23 cellular contexts compared by ENCODE assay signal in the genomic region with DNA sequence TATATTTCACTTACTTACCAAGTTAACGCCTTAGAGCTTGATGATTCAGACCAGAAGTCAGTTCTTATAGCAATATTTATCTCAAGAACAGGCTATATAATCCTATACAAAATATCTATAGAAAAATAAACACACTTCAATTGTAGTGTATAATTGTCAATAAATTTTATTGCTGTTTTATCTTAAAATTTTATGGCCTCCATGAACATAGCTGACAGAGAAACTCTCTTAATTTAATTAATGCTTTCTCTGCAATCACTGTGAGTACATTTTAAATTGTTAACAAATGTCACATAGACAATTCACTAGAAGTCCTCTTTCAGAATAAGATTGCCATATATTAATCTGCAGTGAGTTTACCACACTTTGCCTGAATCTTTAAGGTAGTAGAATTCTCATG.
DNase-seq lines count a peak whose midpoint lies in the region; ATAC-seq and TF ChIP-seq lines count a peak whose summit lies in the region.
"Had no signal": no experiment of that assay in that cellular context is flagged by ENCODE, and none has a peak within 500 bp of the region (broad histone marks: within the 10 kb centered on the region; RNA-seq: fewer than 3 reads in every experiment).

No MANE protein-coding gene starts in this region.

- no peak overlapping the region for H3K4me2 ChIP-seq in neural progenitor cell
- H3K4me2 ChIP-seq: A549, BLaER1 had no signal

- H4K20me1 ChIP-seq in neural progenitor cell (ENCODE audit: low read depth) = no peaks in the 10 kb centered on the region
- H4K20me1 ChIP-seq: BLaER1 had no signal

- H3K4me1 ChIP-seq in HEK293 (ENCODE audit: control insufficient read depth, insufficient read depth, low read length) = no peaks in the 10 kb centered on the region
- peaks cover 41% of the 10 kb centered on the region for H3K4me1 ChIP-seq in HUES48 (ENCODE audit: control insufficient read depth, insufficient read depth, low read length)
- peaks cover 31% of the 10 kb centered on the region for H3K4me1 ChIP-seq in neural progenitor cell
- no peaks in the 10 kb centered on the region for H3K4me1 ChIP-seq in left lung
- H3K4me1 ChIP-seq: A549, BE2C, BLaER1 had no signal

- no peak for ATAC-seq in left lung
- ATAC-seq: A549, GM12878 had no signal

- no peak overlapping the region for H3K4me3 Mint-ChIP-seq in neural progenitor cell
- H3K4me3 Mint-ChIP-seq: CD14-positive monocyte; CD4-positive, alpha-beta memory T cell; CD4-positive, CD25-positive, alpha-beta regulatory T cell; CD8-positive, alpha-beta memory T cell had no signal

- no peak overlapping the region for H3K9ac ChIP-seq in HUES48 (ENCODE audit: low read depth, low read length)
- no peak overlapping the region for H3K9ac ChIP-seq in neural progenitor cell
- H3K9ac ChIP-seq: BLaER1 had no signal

- H3K27me3 ChIP-seq in HUES48 (ENCODE audit: control insufficient read depth, insufficient read depth, low read length) = no peaks in the 10 kb centered on the region
- no peaks in the 10 kb centered on the region for H3K27me3 ChIP-seq in neural progenitor cell
- H3K27me3 ChIP-seq in left lung = no peaks in the 10 kb centered on the region
- H3K27me3 ChIP-seq: BE2C, BLaER1 had no signal

- no peaks in the 10 kb centered on the region for H3K4me1 Mint-ChIP-seq in neural progenitor cell
- H3K4me1 Mint-ChIP-seq: CD14-positive monocyte; CD4-positive, alpha-beta memory T cell; CD4-positive, CD25-positive, alpha-beta regulatory T cell; CD8-positive, alpha-beta memory T cell had no signal

- H3K9me3 ChIP-seq in HEK293 (ENCODE audit: control insufficient read depth, insufficient read depth, low read depth, low read length) = no peaks in the 10 kb centered on the region
- H3K9me3 ChIP-seq in HUES48 (ENCODE audit: control insufficient read depth, insufficient read depth, low read length) = peaks cover 14% of the 10 kb centered on the region; the same call in 1 of the 2 replicates
- no peaks in the 10 kb centered on the region for H3K9me3 ChIP-seq in neural progenitor cell (ENCODE audit: low read depth)
- H3K9me3 ChIP-seq in left lung = no peaks in the 10 kb centered on the region
- H3K9me3 ChIP-seq: A549, BE2C, BLaER1 had no signal

- H3K27me3 Mint-ChIP-seq in neural progenitor cell (ENCODE audit: insufficient read depth, low read depth) = peaks cover 3% of the 10 kb centered on the region

- no peaks in the 10 kb centered on the region for H3K79me2 ChIP-seq in neural progenitor cell (ENCODE audit: low read depth)

- DNase-seq in neural progenitor cell (ENCODE audit: low spot score) = no peak
- DNase-seq in dedifferentiated amniotic fluid mesenchymal stem cell (ENCODE audit: extremely low spot score) = no peak
- DNase-seq in left lung = no peak
- DNase-seq: BE2C; C1 segment of cervical spinal cord; CD4-positive, alpha-beta memory T cell; CD4-positive, CD25-positive, alpha-beta regulatory T cell; CD8-positive, alpha-beta memory T cell; COR-L47; DMS 273 treated with DMSO at 0.1 percent for 48 hours; DMS153; DMS53; DMS79; DND-41; EL; GDM1 had no signal

- no peak overlapping the region for H3K27ac Mint-ChIP-seq in neural progenitor cell
- H3K27ac Mint-ChIP-seq: CD14-positive monocyte; CD4-positive, alpha-beta memory T cell; CD4-positive, CD25-positive, alpha-beta regulatory T cell; CD8-positive, alpha-beta memory T cell had no signal

- peaks cover 32% of the 10 kb centered on the region for H3F3A ChIP-seq in neural progenitor cell (ENCODE audit: low read depth)

- H3K27ac ChIP-seq in HEK293 (ENCODE audit: extremely low read depth, low read depth, low read length) (no peak overlapping the region), HUES48 (ENCODE audit: low read depth, low read length) (peak overlapping the region; percentile 50), neural progenitor cell (no peak overlapping the region), left lung (no peak overlapping the region)
- H3K27ac ChIP-seq: 22Rv1, A549, BLaER1 had no signal

- TF ChIP-seq CTCF in HEK293 (tag by site-specific recombination; IDR thresholded peaks at IDR 0.05) (no peak), neural progenitor cell (IDR thresholded peaks at IDR 0.05) (no peak), left lung (IDR thresholded peaks at IDR 0.05) (no peak)

- peaks cover 26% of the 10 kb centered on the region for H3K9me3 Mint-ChIP-seq in neural progenitor cell

- CTCF ChIA-PET in HEK293 (lab: Yijun Ruan, JAX) = interaction anchor here (1.0 kb wide), 1 partner anchor 15 kb away, joined by 3 read pairs; no protein-coding TSS in a partner anchor

- H3K4me3 ChIP-seq in HEK293 (ENCODE audit: low read depth, low read length) = no peak overlapping the region
- H3K4me3 ChIP-seq in HUES48 (ENCODE audit: low read depth, low read length) = no peak overlapping the region
- no peak overlapping the region for H3K4me3 ChIP-seq in neural progenitor cell
- no peak overlapping the region for H3K4me3 ChIP-seq in left lung
- H3K4me3 ChIP-seq: A549, BLaER1, GM12878 had no signal

- H3K36me3 ChIP-seq in HEK293 (ENCODE audit: control insufficient read depth in 2 of 2, insufficient read depth in 1 of 2, low read length in 2 of 2) = no peaks in the 10 kb centered on the region
- no peaks in the 10 kb centered on the region for H3K36me3 ChIP-seq in HUES48 (ENCODE audit: control insufficient read depth, insufficient read depth, low read length)
- H3K36me3 ChIP-seq in neural progenitor cell = no peaks in the 10 kb centered on the region
- H3K36me3 ChIP-seq in left lung = no peaks in the 10 kb centered on the region
- H3K36me3 ChIP-seq: BE2C, BLaER1 had no signal

- peak overlapping the region; percentile 29 for H2AFZ ChIP-seq in neural progenitor cell (replicated peaks)

- peaks cover 15% of the 10 kb centered on the region for H3K36me3 Mint-ChIP-seq in neural progenitor cell
- H3K36me3 Mint-ChIP-seq: CD14-positive monocyte; CD4-positive, alpha-beta memory T cell; CD4-positive, CD25-positive, alpha-beta regulatory T cell; CD8-positive, alpha-beta memory T cell had no signal

- intact Hi-C loops in left lung (cut with DNase I) = no loop called here

- POLR2A ChIA-PET in HEK293 (lab: Yijun Ruan, JAX) = no interaction called here

TF ChIP-seq in HEK293, 187 proteins besides CTCF, POLR2A, EP300 and RAD21 (continues in another document):
- TF ChIP-seq ZFP3 (tag by site-specific recombination; IDR thresholded peaks at IDR 0.05; ENCODE audit: low read depth) = no peak
- TF ChIP-seq, protein P1, sequence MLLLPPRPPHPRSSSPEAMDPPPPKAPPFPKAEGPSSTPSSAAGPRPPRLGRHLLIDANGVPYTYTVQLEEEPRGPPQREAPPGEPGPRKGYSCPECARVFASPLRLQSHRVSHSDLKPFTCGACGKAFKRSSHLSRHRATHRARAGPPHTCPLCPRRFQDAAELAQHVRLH (tag by site-specific recombination; IDR thresholded peaks at IDR 0.05) = peak; percentile 25; the same call in 1 of the 2 replicates
- TF ChIP-seq ZNF211 (tag by site-specific recombination; IDR thresholded peaks at IDR 0.05; ENCODE audit: low read depth) = no peak
- TF ChIP-seq, protein P2, sequence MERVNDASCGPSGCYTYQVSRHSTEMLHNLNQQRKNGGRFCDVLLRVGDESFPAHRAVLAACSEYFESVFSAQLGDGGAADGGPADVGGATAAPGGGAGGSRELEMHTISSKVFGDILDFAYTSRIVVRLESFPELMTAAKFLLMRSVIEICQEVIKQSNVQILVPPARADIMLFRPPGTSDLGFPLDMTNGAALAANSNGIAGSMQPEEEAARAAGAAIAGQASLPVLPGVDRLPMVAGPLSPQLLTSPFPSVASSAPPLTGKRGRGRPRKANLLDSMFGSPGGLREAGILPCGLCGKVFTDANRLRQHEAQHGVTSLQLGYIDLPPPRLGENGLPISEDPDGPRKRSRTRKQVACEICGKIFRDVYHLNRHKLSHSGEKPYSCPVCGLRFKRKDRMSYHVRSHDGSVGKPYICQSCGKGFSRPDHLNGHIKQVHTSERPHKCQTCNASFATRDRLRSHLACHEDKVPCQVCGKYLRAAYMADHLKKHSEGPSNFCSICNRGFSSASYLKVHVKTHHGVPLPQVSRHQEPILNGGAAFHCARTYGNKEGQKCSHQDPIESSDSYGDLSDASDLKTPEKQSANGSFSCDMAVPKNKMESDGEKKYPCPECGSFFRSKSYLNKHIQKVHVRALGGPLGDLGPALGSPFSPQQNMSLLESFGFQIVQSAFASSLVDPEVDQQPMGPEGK (tag by site-specific recombination; IDR thresholded peaks at IDR 0.05) = no peak
- TF ChIP-seq IKZF3 (tag by site-specific recombination; IDR thresholded peaks at IDR 0.05) = peak; percentile 66; the same call in 1 of the 2 replicates
- peak; percentile 78 for TF ChIP-seq GLI2 (tag by site-specific recombination; IDR thresholded peaks at IDR 0.05; ENCODE audit: borderline replicate concordance, low read depth)
- no peak for TF ChIP-seq ZNF221 (tag by site-specific recombination; IDR thresholded peaks at IDR 0.05; ENCODE audit: borderline replicate concordance)
- peak; percentile 72 for TF ChIP-seq ZXDB (tag by site-specific recombination; IDR thresholded peaks at IDR 0.05)
- TF ChIP-seq ZNF239 (tag by site-specific recombination; IDR thresholded peaks at IDR 0.05) = no peak
- TF ChIP-seq KLF8 (tag by site-specific recombination; IDR thresholded peaks at IDR 0.05) = peak; percentile 33; the same call in 1 of the 2 replicates
- TF ChIP-seq, protein P3, sequence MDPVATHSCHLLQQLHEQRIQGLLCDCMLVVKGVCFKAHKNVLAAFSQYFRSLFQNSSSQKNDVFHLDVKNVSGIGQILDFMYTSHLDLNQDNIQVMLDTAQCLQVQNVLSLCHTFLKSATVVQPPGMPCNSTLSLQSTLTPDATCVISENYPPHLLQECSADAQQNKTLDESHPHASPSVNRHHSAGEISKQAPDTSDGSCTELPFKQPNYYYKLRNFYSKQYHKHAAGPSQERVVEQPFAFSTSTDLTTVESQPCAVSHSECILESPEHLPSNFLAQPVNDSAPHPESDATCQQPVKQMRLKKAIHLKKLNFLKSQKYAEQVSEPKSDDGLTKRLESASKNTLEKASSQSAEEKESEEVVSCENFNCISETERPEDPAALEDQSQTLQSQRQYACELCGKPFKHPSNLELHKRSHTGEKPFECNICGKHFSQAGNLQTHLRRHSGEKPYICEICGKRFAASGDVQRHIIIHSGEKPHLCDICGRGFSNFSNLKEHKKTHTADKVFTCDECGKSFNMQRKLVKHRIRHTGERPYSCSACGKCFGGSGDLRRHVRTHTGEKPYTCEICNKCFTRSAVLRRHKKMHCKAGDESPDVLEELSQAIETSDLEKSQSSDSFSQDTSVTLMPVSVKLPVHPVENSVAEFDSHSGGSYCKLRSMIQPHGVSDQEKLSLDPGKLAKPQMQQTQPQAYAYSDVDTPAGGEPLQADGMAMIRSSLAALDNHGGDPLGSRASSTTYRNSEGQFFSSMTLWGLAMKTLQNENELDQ (tag by site-specific recombination; IDR thresholded peaks at IDR 0.05; ENCODE audit: low read depth) = no peak
- peak; percentile 97 for TF ChIP-seq ZNF843 (tag by site-specific recombination; IDR thresholded peaks at IDR 0.05)
- no peak for TF ChIP-seq ZNF140 (tag by site-specific recombination; IDR thresholded peaks at IDR 0.05)
